ENCODE assay signal across 20 cellular contexts in the genomic region with DNA sequence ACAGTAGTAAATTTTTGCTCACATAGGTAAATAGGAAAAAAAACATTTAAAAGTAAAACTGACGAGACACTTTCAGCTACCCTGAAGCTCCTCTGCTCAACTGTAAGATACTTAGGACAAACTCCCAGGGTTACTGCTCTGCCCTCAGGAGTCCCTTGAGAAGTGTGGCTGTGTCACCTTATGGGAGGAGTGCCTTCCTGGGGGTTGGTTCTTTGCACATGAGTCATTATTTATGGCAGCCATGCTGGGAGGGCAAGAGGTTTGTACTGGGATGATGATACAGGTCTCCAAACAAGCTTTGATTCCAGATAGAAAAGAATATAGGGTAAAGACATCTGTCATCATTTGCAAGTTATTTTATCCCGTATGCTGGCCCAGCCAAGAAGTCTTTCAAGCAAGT. TPM values are rescaled to one million over a fixed set of nuclear protein-coding genes. Genes with fewer than 3 reads are reported as not detected.
DNase-seq lines count a peak whose midpoint lies in the region; ATAC-seq, FAIRE-seq and TF ChIP-seq lines count a peak whose summit lies in the region.
"Had no signal": no experiment of that assay in that cellular context is flagged by ENCODE, and none has a peak within 500 bp of the region (broad histone marks: within the 10 kb centered on the region; RNA-seq: fewer than 3 reads in every experiment).

No MANE protein-coding gene starts in this region.

- H2AFZ ChIP-seq in GM23338 (no peak overlapping the region), endothelial cell of umbilical vein (ENCODE audit: low read depth, low read length) (no peak overlapping the region)

- no peak overlapping the region for H3K9ac ChIP-seq in endothelial cell of umbilical vein (replicated peaks; ENCODE audit: extremely low read depth, insufficient read depth, low read length)
- H3K9ac ChIP-seq: KMS-11 had no signal

- H3K4me2 ChIP-seq in GM23338 (no peak overlapping the region), endothelial cell of umbilical vein (ENCODE audit: insufficient read depth, low read length) (no peak overlapping the region)
- H3K4me2 ChIP-seq: KMS-11 had no signal

- intact Hi-C loops in endothelial cell of umbilical vein (cut with micrococcal nuclease): no loop called here
- intact Hi-C loops in thyroid gland (cut with DNase I): no loop called here

- H3K27me3 ChIP-seq in GM23338 (ENCODE audit: insufficient read depth) (no peaks in the 10 kb centered on the region), endothelial cell of umbilical vein (ENCODE audit: control insufficient read depth in 2 of 2, insufficient read depth in 2 of 2, low read length in 2 of 2) (no peaks in the 10 kb centered on the region), thyroid gland (no peaks in the 10 kb centered on the region)
- H3K27me3 ChIP-seq: right atrium auricular region had no signal

- H4K20me1 ChIP-seq in GM23338 (replicated peaks; ENCODE audit: insufficient read depth) (peaks cover 6% of the 10 kb centered on the region), endothelial cell of umbilical vein (replicated peaks; ENCODE audit: control insufficient read depth, extremely low read depth, insufficient read depth, low read length) (no peaks in the 10 kb centered on the region)

- POLR2A ChIA-PET in endothelial cell of umbilical vein (lab: Charles Lee): no interaction called here

- dilution Hi-C loops in endothelial cell of umbilical vein (cut with MboI; ENCODE audit: extremely low pct_ligation_motif_present, low sequenced_read_pairs): no loop called here

- DNase-seq in GM23338 (ENCODE audit: low spot score): no peak
- DNase-seq in NCI-H226: peak; percentile 41
- DNase-seq in endothelial cell of umbilical vein (ENCODE audit: low read depth, low spot score): no peak
- peak; percentile 44 for DNase-seq in renal cortical epithelial cell (ENCODE audit: low read depth)
- no peak for DNase-seq in NCI-H2171 treated with DMSO at 0.1 percent for 48 hours (lab: John Stamatoyannopoulos, UW)
- DNase-seq in activated CD4-positive, alpha-beta T cell treated with anti-CD3 and anti-CD28 coated beads, Interleukin-2, amount 50 U/mL, for 1 hour: no peak
- DNase-seq in thyroid gland: no peak
- DNase-seq: activated CD4-positive, alpha-beta memory T cell treated with anti-CD3 and anti-CD28 coated beads for 36 hours; activated effector memory CD4-positive, alpha-beta T cell treated with Interleukin-2 at 50 U/mL for 16 hours; amygdala; CD4-positive, alpha-beta memory T cell; cortex of kidney; lower lobe of right lung; NCI-H146; NCI-H526; nephron progenitor cell; stimulated activated CD4-positive, alpha-beta T cell treated with anti-CD3 and anti-CD28 coated beads, Interleukin-2, amount 100 ng/mL, for 24 hours had no signal

- no peak overlapping the region for H3K4me3 Mint-ChIP-seq in GM23338
- H3K4me3 Mint-ChIP-seq: activated CD4-positive, alpha-beta memory T cell treated with anti-CD3 and anti-CD28 coated beads for 36 hours; CD4-positive, alpha-beta memory T cell; nephron progenitor cell had no signal

- TF ChIP-seq CTCF in GM23338 (conservative IDR thresholded peaks at IDR 0.05; ENCODE audit: low read depth in 2 of 2) (no peak), endothelial cell of umbilical vein (IDR thresholded peaks at IDR 0.05; ENCODE audit: extremely low read depth in 1 of 2, insufficient read depth in 1 of 2, low read depth in 1 of 2, low read length in 2 of 2) (no peak), thyroid gland (IDR thresholded peaks at IDR 0.05) (no peak)

- 0 out of 2 replicates have a peak, but pooled peaks cover 2% of the 10 kb centered on the region for H3F3A ChIP-seq in GM23338 (replicated peaks; ENCODE audit: low read depth)

- no peaks in the 10 kb centered on the region for H3K9me2 ChIP-seq in GM23338 (ENCODE audit: insufficient read depth)

- ATAC-seq in GM23338 (no peak), GM18867 (IDR thresholded peaks at IDR 0.05; ENCODE audit: unreplicated experiment) (no peak)
- ATAC-seq: lower lobe of right lung had no signal

- FAIRE-seq in endothelial cell of umbilical vein (lab: Jason Lieb, UNC): no peak

- H3K36me3 Mint-ChIP-seq in GM23338 (ENCODE audit: low read depth): peaks cover 68% of the 10 kb centered on the region

- H3K4me1 Mint-ChIP-seq in GM23338: peaks cover 5% of the 10 kb centered on the region; the same call in 2 of the 3 replicates
- H3K4me1 Mint-ChIP-seq: nephron progenitor cell had no signal

- CTCF ChIA-PET in endothelial cell of umbilical vein (lab: Charles Lee): interaction anchor here (1.6 to 4.3 kb wide), 3 partner anchors 16 to 33 kb away, joined by 6 to 21 read pairs (median 9); no protein-coding TSS in a partner anchor

- 0 out of 2 replicates have a peak overlapping the region, but pooled peaks have one; percentile 6 for H3K27ac ChIP-seq in GM23338 (ENCODE audit: low read depth)
- no peak overlapping the region for H3K27ac ChIP-seq in endothelial cell of umbilical vein (ENCODE audit: insufficient read depth, low read depth, low read length)
- no peak overlapping the region for H3K27ac ChIP-seq in thyroid gland
- H3K27ac ChIP-seq: KMS-11, lower lobe of right lung, right atrium auricular region had no signal

- BruUV-seq in endothelial cell of umbilical vein (replicated peaks; lab: Mats Ljungman, UMichigan): no TSS peak

- H3K79me2 ChIP-seq in GM23338 (replicated peaks; ENCODE audit: insufficient read depth) (no peaks in the 10 kb centered on the region), endothelial cell of umbilical vein (ENCODE audit: control insufficient read depth, insufficient read depth, low read length) (no peaks in the 10 kb centered on the region)

- H3K9me1 ChIP-seq in endothelial cell of umbilical vein (replicated peaks; ENCODE audit: control insufficient read depth, extremely low read depth, insufficient read depth, low read length): no peaks in the 10 kb centered on the region

- H3K36me3 ChIP-seq in GM23338 (ENCODE audit: insufficient read depth) (peaks cover 39% of the 10 kb centered on the region), endothelial cell of umbilical vein (ENCODE audit: control insufficient read depth in 2 of 2, extremely low read depth in 1 of 2, insufficient read depth in 2 of 2, low read length in 2 of 2) (peaks cover 12 to 17% of the 10 kb centered on the region in 2 experiments), thyroid gland (peaks cover 20 to 24% of the 10 kb centered on the region in 2 donors)

- H3K4me3 ChIP-seq in GM23338 (no peak overlapping the region), endothelial cell of umbilical vein (replicated peaks in 1 of 3; ENCODE audit: insufficient read depth in 1 of 3, low read depth in 1 of 3, low read length in 3 of 3) (no peak overlapping the region), thyroid gland (replicated peaks in 1 of 3) (no peak overlapping the region)
- H3K4me3 ChIP-seq: lower lobe of right lung, right atrium auricular region had no signal

- H3K9me3 ChIP-seq in endothelial cell of umbilical vein (replicated peaks; ENCODE audit: control insufficient read depth, insufficient read depth, low read length) (no peaks in the 10 kb centered on the region), thyroid gland (no peaks in the 10 kb centered on the region)
- H3K9me3 ChIP-seq: lower lobe of right lung, right atrium auricular region had no signal

- WGBS in thyroid gland, 2 donors: 94 to 97% methylated on average over 2 of the region's 2 CpGs

- no peak for TF ChIP-seq POLR2A in endothelial cell of umbilical vein (IDR thresholded peaks at IDR 0.05; ENCODE audit: low read depth, low read length)
- no peak for TF ChIP-seq POLR2A in thyroid gland (IDR thresholded peaks at IDR 0.05)

- H3K4me1 ChIP-seq in GM23338 (ENCODE audit: insufficient read depth) (no peaks in the 10 kb centered on the region), endothelial cell of umbilical vein (ENCODE audit: control insufficient read depth, extremely low read depth, insufficient read depth, low read length) (no peaks in the 10 kb centered on the region), thyroid gland (no peaks in the 10 kb centered on the region)
- H3K4me1 ChIP-seq: lower lobe of right lung, right atrium auricular region had no signal

- H3K27ac Mint-ChIP-seq in GM23338: no peak overlapping the region
- H3K27ac Mint-ChIP-seq: activated CD4-positive, alpha-beta memory T cell treated with anti-CD3 and anti-CD28 coated beads for 36 hours; nephron progenitor cell had no signal

- H3K9me3 Mint-ChIP-seq in GM23338: no peaks in the 10 kb centered on the region
- H3K9me3 Mint-ChIP-seq: activated CD4-positive, alpha-beta memory T cell treated with anti-CD3 and anti-CD28 coated beads for 36 hours; CD4-positive, alpha-beta memory T cell had no signal

- peaks cover 1% of the 10 kb centered on the region for H3K27me3 Mint-ChIP-seq in GM23338 (ENCODE audit: insufficient read depth, low read depth, poor library complexity)
- H3K27me3 Mint-ChIP-seq: activated CD4-positive, alpha-beta memory T cell treated with anti-CD3 and anti-CD28 coated beads for 36 hours; CD4-positive, alpha-beta memory T cell had no signal

TF ChIP-seq in endothelial cell of umbilical vein, 7 proteins besides CTCF, POLR2A, EP300 and RAD21:
- TF ChIP-seq JUN (IDR thresholded peaks at IDR 0.05; ENCODE audit: borderline replicate concordance, insufficient read depth, insufficient read length, low read depth) (no peak), FOS (IDR thresholded peaks at IDR 0.05; ENCODE audit: borderline replicate concordance, insufficient read depth, low read length) (peak; percentile 28), MYC (IDR thresholded peaks at IDR 0.05; ENCODE audit: low read depth, low read length) (no peak)
- TF ChIP-seq, protein P1, sequence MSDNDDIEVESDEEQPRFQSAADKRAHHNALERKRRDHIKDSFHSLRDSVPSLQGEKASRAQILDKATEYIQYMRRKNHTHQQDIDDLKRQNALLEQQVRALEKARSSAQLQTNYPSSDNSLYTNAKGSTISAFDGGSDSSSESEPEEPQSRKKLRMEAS (IDR thresholded peaks at IDR 0.05; ENCODE audit: insufficient read depth, insufficient read length): no peak

RNA-seq across cellular contexts. Expression of a gene that starts 45.9 kb away (rescaled TPM):
- total RNA-seq in GM23338 (2014; rRNA removed; shearing (Covaris generic)): 48.9 and 51.5 TPM in 2 replicates
- polyA plus RNA-seq in GM23338 (2016; fragmentation: Nextera tagmentation; extraction: Ambion mirVana) (115 and 131 TPM in 2 replicates), endothelial cell of umbilical vein (23.9 and 25.9 TPM in 2 replicates)
- total RNA-seq in endothelial cell of umbilical vein (59.6 and 62.6 TPM in 2 replicates), renal cortical epithelial cell (77.2 and 83.0 TPM in 2 replicates), thyroid gland (10 to 100 TPM; 22.3 to 47.1 (median 36.5) TPM)
- 37.0 and 43.3 TPM in 2 replicates for polyA plus RNA-seq in endothelial cell of umbilical vein (2011; cell fraction: cytosol; rRNA removed)
- 22.0 and 23.9 TPM in 2 replicates for polyA plus RNA-seq in endothelial cell of umbilical vein (2011; cell fraction: nucleus; rRNA removed)
- polyA plus RNA-seq in endothelial cell of umbilical vein (2012): 55.0 and 85.9 TPM in 2 replicates
- 23.7 and 27.5 TPM in 2 replicates for polyA minus RNA-seq in endothelial cell of umbilical vein
- polyA minus RNA-seq in endothelial cell of umbilical vein (2011; cell fraction: cytosol; rRNA and poly(A)+ RNA removed): 13.0 TPM
- 8.7 and 13.2 TPM in 2 replicates for polyA minus RNA-seq in endothelial cell of umbilical vein (2011; cell fraction: nucleus; rRNA and poly(A)+ RNA removed)

Comparison
In these comparisons a context has a peak if more than half of its experiments do, and no peak if none do; other contexts are left out.
1. DNase-seq: peak in NCI-H226 (single experiment) and renal cortical epithelial cell (single experiment); none in GM23338 (single experiment), endothelial cell of umbilical vein (single experiment), NCI-H2171 treated with DMSO at 0.1 percent for 48 hours (single experiment), activated CD4-positive, alpha-beta T cell treated with anti-CD3 and anti-CD28 coated beads, Interleukin-2, amount 50 U/mL, for 1 hour (single experiment) and thyroid gland (0 of 2).